In the genomic region with DNA sequence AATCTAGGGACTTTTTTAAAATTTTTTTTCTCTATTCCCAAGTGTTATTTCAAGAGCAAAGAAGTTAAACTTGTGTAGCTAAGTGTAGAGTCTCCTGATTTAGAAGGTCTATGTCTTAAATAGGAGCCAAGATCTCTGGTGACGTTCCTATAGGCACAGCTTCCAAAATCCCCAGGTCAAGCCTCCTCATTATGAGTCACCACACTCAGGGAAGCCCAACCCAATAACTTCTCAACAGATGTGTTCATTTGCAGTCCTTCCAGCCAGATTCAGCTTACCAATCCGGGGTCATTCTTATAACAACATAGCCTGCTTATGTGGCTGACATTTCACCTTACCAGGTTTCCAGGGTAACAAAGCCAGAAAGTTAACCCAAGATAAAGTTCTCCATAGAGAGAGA, we compare ENCODE assay signal across 17 cellular contexts.
DNase-seq lines count a peak whose midpoint lies in the region; ATAC-seq and TF ChIP-seq lines count a peak whose summit lies in the region.
"Had no signal": no experiment of that assay in that cellular context is flagged by ENCODE, and none has a peak within 500 bp of the region (broad histone marks: within the 10 kb centered on the region; RNA-seq: fewer than 3 reads in every experiment).

No MANE protein-coding gene starts in this region.

- no peak overlapping the region for H3K4me3 ChIP-seq in breast epithelium
- no peak overlapping the region for H3K4me3 ChIP-seq in fibroblast of villous mesenchyme (ENCODE audit: low read depth, low read length)
- H3K4me3 ChIP-seq: BLaER1, Peyer's patch had no signal

- no peak overlapping the region for H3K27ac Mint-ChIP-seq in MCF 10A (ENCODE audit: low read depth, unreplicated experiment)
- H3K27ac Mint-ChIP-seq in stimulated activated memory B cell treated with anti-CD40 and anti-IgM and Interleukin-4, amounts not matched to agents 10 μg/mL and 1 μg/mL and 100 μg/mL, for 72 hours = no peak overlapping the region
- H3K27ac Mint-ChIP-seq in T-helper 2 cell treated with Interferon-gamma antibody and Interleukin-4, amounts not matched to agents 5 μg/mL and 100 μg/mL, for 36 hours = no peak overlapping the region
- H3K27ac Mint-ChIP-seq: CD8-positive, alpha-beta T cell; IgD-negative memory B cell had no signal

- TF ChIP-seq CTCF in MCF 10A (IDR thresholded peaks at IDR 0.05; ENCODE audit: unreplicated experiment) = no peak
- no peak for TF ChIP-seq CTCF in breast epithelium (IDR thresholded peaks at IDR 0.05)
- TF ChIP-seq CTCF in fibroblast of villous mesenchyme (IDR thresholded peaks at IDR 0.05; ENCODE audit: insufficient read depth, low read depth, low read length) = no peak

- no peak for TF ChIP-seq POLR2A in breast epithelium (IDR thresholded peaks at IDR 0.05)

- H3K36me3 ChIP-seq in breast epithelium = no peaks in the 10 kb centered on the region
- H3K36me3 ChIP-seq: BLaER1, Peyer's patch had no signal

- no peaks in the 10 kb centered on the region for H3K4me1 ChIP-seq in breast epithelium
- H3K4me1 ChIP-seq: BLaER1, Peyer's patch had no signal

- H3K27me3 ChIP-seq in breast epithelium = no peaks in the 10 kb centered on the region
- H3K27me3 ChIP-seq: BLaER1, Peyer's patch had no signal

- CTCF ChIA-PET in MCF 10A (lab: Yijun Ruan, JAX) = no interaction called here

- no peaks in the 10 kb centered on the region for H3K36me3 Mint-ChIP-seq in MCF 10A (ENCODE audit: insufficient read depth, unreplicated experiment)
- H3K36me3 Mint-ChIP-seq in stimulated activated memory B cell treated with anti-CD40 and anti-IgM and Interleukin-4, amounts not matched to agents 10 μg/mL and 1 μg/mL and 100 μg/mL, for 72 hours = no peaks in the 10 kb centered on the region
- no peaks in the 10 kb centered on the region for H3K36me3 Mint-ChIP-seq in T-helper 2 cell treated with Interferon-gamma antibody and Interleukin-4, amounts not matched to agents 5 μg/mL and 100 μg/mL, for 36 hours (ENCODE audit: low read depth)
- H3K36me3 Mint-ChIP-seq: CD8-positive, alpha-beta T cell; IgD-negative memory B cell had no signal

- no peak overlapping the region for H3K4me3 Mint-ChIP-seq in MCF 10A (ENCODE audit: unreplicated experiment)
- H3K4me3 Mint-ChIP-seq in stimulated activated memory B cell treated with anti-CD40 and anti-IgM and Interleukin-4, amounts not matched to agents 10 μg/mL and 1 μg/mL and 100 μg/mL, for 72 hours = no peak overlapping the region
- H3K4me3 Mint-ChIP-seq in T-helper 2 cell treated with Interferon-gamma antibody and Interleukin-4, amounts not matched to agents 5 μg/mL and 100 μg/mL, for 36 hours = no peak overlapping the region
- H3K4me3 Mint-ChIP-seq: CD8-positive, alpha-beta T cell; H9; IgD-negative memory B cell had no signal

- DNase-seq in MCF 10A (ENCODE audit: unreplicated experiment) (peak; percentile 44), breast epithelium (ENCODE audit: low spot score in 2 of 2) (no peak), RKO (ENCODE audit: low spot score) (peak; percentile 27), fibroblast of villous mesenchyme (ENCODE audit: low read depth) (peak; percentile 1), DMS79 treated with DMSO at 0.1 percent for 48 hours (lab: John Stamatoyannopoulos, UW) (no peak)
- no peak for DNase-seq in T-helper 2 cell treated with Interferon-gamma antibody and Interleukin-4, amounts not matched to agents 5 μg/mL and 100 μg/mL, for 36 hours (ENCODE audit: low spot score)
- no peak for DNase-seq in effector CD4-positive, alpha-beta T cell
- DNase-seq: CD8-positive, alpha-beta T cell; H9; Kasumi-1; NCI-H2029; NCI-H510A treated with DMSO at 0.1 percent for 48 hours; Peyer's patch; SIG-M5 had no signal

- peaks cover 6% of the 10 kb centered on the region for H3K4me1 Mint-ChIP-seq in MCF 10A (ENCODE audit: insufficient read depth, unreplicated experiment)
- H3K4me1 Mint-ChIP-seq in stimulated activated memory B cell treated with anti-CD40 and anti-IgM and Interleukin-4, amounts not matched to agents 10 μg/mL and 1 μg/mL and 100 μg/mL, for 72 hours = no peaks in the 10 kb centered on the region
- no peaks in the 10 kb centered on the region for H3K4me1 Mint-ChIP-seq in T-helper 2 cell treated with Interferon-gamma antibody and Interleukin-4, amounts not matched to agents 5 μg/mL and 100 μg/mL, for 36 hours (ENCODE audit: low read depth)

- BruUV-seq in MCF 10A (replicated peaks; lab: Mats Ljungman, UMichigan) = no TSS peak

- no peaks in the 10 kb centered on the region for H3K9me3 ChIP-seq in breast epithelium
- H3K9me3 ChIP-seq: BLaER1, Peyer's patch had no signal

- POLR2A ChIA-PET in MCF 10A (lab: Yijun Ruan, JAX) = no interaction called here

- H3K27me3 Mint-ChIP-seq in MCF 10A (ENCODE audit: insufficient read depth, unreplicated experiment) = peaks cover 32% of the 10 kb centered on the region
- peaks cover 19% of the 10 kb centered on the region for H3K27me3 Mint-ChIP-seq in stimulated activated memory B cell treated with anti-CD40 and anti-IgM and Interleukin-4, amounts not matched to agents 10 μg/mL and 1 μg/mL and 100 μg/mL, for 72 hours
- no peaks in the 10 kb centered on the region for H3K27me3 Mint-ChIP-seq in T-helper 2 cell treated with Interferon-gamma antibody and Interleukin-4, amounts not matched to agents 5 μg/mL and 100 μg/mL, for 36 hours (ENCODE audit: low read depth)
- H3K27me3 Mint-ChIP-seq: IgD-negative memory B cell had no signal

- H3K27ac ChIP-seq in breast epithelium = no peak overlapping the region
- H3K27ac ChIP-seq: BLaER1, Peyer's patch had no signal

- peak; percentile 34 for ATAC-seq in stimulated activated memory B cell treated with anti-CD40 and anti-IgM and Interleukin-4, amounts not matched to agents 10 μg/mL and 1 μg/mL and 100 μg/mL, for 72 hours
- ATAC-seq: CD8-positive, alpha-beta T cell had no signal

- intact Hi-C loops in MCF 10A (cut with micrococcal nuclease) = no loop called here
- intact Hi-C loops in breast epithelium (cut with DNase I; ENCODE audit: low total_unique reads) = loop anchor here (10.0 kb wide), 1 partner anchor 1715 kb away; no protein-coding TSS in a partner anchor

- no peaks in the 10 kb centered on the region for H3K9me3 Mint-ChIP-seq in MCF 10A (ENCODE audit: unreplicated experiment)
- H3K9me3 Mint-ChIP-seq in stimulated activated memory B cell treated with anti-CD40 and anti-IgM and Interleukin-4, amounts not matched to agents 10 μg/mL and 1 μg/mL and 100 μg/mL, for 72 hours = no peaks in the 10 kb centered on the region
- H3K9me3 Mint-ChIP-seq in T-helper 2 cell treated with Interferon-gamma antibody and Interleukin-4, amounts not matched to agents 5 μg/mL and 100 μg/mL, for 36 hours = no peaks in the 10 kb centered on the region
- H3K9me3 Mint-ChIP-seq: CD8-positive, alpha-beta T cell; H9 had no signal

Comparison
In these comparisons a context has a peak if more than half of its experiments do, and no peak if none do; other contexts are left out.
1. DNase-seq: peak in MCF 10A (single experiment), RKO (single experiment) and fibroblast of villous mesenchyme (single experiment); none in breast epithelium (0 of 2), T-helper 2 cell treated with Interferon-gamma antibody and Interleukin-4, amounts not matched to agents 5 μg/mL and 100 μg/mL, for 36 hours (single experiment), effector CD4-positive, alpha-beta T cell (single experiment) and DMS79 treated with DMSO at 0.1 percent for 48 hours (single experiment).